Comparison of ENCODE assay signal across 1 cellular context in the genomic region with DNA sequence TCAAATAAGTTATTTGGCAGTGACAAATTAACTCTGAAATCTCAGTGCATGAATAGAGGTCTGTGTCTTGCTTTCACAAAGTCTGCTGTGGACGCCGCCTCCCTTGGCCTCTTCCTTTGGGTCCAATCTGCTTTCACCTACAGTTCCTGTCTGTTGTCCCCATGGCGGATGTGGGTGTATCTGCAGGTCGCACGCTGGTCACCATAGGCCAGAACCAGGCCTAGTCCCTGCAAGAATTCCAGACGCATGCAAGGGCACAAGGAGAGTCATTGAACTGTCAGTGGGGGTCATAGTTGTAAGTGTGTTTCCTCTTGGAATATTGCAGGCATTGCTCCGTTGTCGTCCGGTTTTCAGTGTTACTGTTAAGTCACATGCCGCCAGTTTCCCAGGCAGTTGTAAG.
TF ChIP-seq lines count a peak whose summit lies in the region.

No MANE protein-coding gene starts in this region.

TF ChIP-seq in HepG2, 621 proteins besides CTCF, POLR2A, EP300 and RAD21 (continued from another document):
- TF ChIP-seq CBX1 (IDR thresholded peaks at IDR 0.05; ENCODE audit: low read depth) (peak; percentile 36), ZNF33B (CRISPR knock-in tag; IDR thresholded peaks at IDR 0.05) (no peak), KLF6 (CRISPR knock-in tag; IDR thresholded peaks at IDR 0.05) (no peak), TEAD3 (CRISPR knock-in tag; optimal IDR thresholded peaks at IDR 0.05; ENCODE audit: borderline replicate concordance) (peak; percentile 87), KDM1A (CRISPR knock-in tag; IDR thresholded peaks at IDR 0.05) (no peak), ATF7 (IDR thresholded peaks at IDR 0.05) (no peak), ATF7 (CRISPR knock-in tag; IDR thresholded peaks at IDR 0.05) (no peak), FIP1L1 (IDR thresholded peaks at IDR 0.05; ENCODE audit: borderline replicate concordance, insufficient read depth, low read depth, low read length) (no peak), ZFYVE20 (CRISPR knock-in tag; IDR thresholded peaks at IDR 0.05; ENCODE audit: borderline replicate concordance, low read depth) (no peak), ZNF44 (CRISPR knock-in tag; IDR thresholded peaks at IDR 0.05) (no peak), ZNF256 (CRISPR knock-in tag; conservative IDR thresholded peaks at IDR 0.05) (no peak), GATAD2A (CRISPR knock-in tag; IDR thresholded peaks at IDR 0.05) (peak; percentile 81), ZNF629 (CRISPR knock-in tag; conservative IDR thresholded peaks at IDR 0.05) (no peak), ZBTB3 (CRISPR knock-in tag; IDR thresholded peaks at IDR 0.05; ENCODE audit: borderline replicate concordance, low read depth) (peak; percentile 53; the same call in 1 of the 2 replicates), REPIN1 (CRISPR knock-in tag; IDR thresholded peaks at IDR 0.05; ENCODE audit: borderline replicate concordance, low read depth) (no peak), BORCS8-MEF2B (CRISPR knock-in tag; IDR thresholded peaks at IDR 0.05) (no peak), ZNF562 (CRISPR knock-in tag; IDR thresholded peaks at IDR 0.05; ENCODE audit: borderline replicate concordance) (no peak), HOXD1 (CRISPR knock-in tag; IDR thresholded peaks at IDR 0.05) (no peak), ZNF879 (CRISPR knock-in tag; IDR thresholded peaks at IDR 0.05) (no peak), TAF1 (CRISPR knock-in tag; IDR thresholded peaks at IDR 0.05) (peak; percentile 21; the same call in 1 of the 2 replicates), ELF4 (CRISPR knock-in tag; IDR thresholded peaks at IDR 0.05; ENCODE audit: borderline replicate concordance) (no peak), RXRA (CRISPR knock-in tag; IDR thresholded peaks at IDR 0.05) (peak; percentile 90), MED8 (CRISPR knock-in tag; IDR thresholded peaks at IDR 0.05; ENCODE audit: insufficient replicate concordance) (no peak), ZNF614 (CRISPR knock-in tag; IDR thresholded peaks at IDR 0.05; ENCODE audit: borderline replicate concordance) (no peak), ZNF720 (CRISPR knock-in tag; IDR thresholded peaks at IDR 0.05) (no peak), FOXK1 (CRISPR knock-in tag; IDR thresholded peaks at IDR 0.05; ENCODE audit: borderline replicate concordance, low read depth) (peak; percentile 37; the same call in 1 of the 2 replicates), ZNF83 (CRISPR knock-in tag; IDR thresholded peaks at IDR 0.05; ENCODE audit: borderline replicate concordance) (no peak), ZNF33A (CRISPR knock-in tag; IDR thresholded peaks at IDR 0.05; ENCODE audit: borderline replicate concordance) (no peak), HOXA3 (CRISPR knock-in tag; IDR thresholded peaks at IDR 0.05) (peak; percentile 83), ZNF558 (CRISPR knock-in tag; IDR thresholded peaks at IDR 0.05; ENCODE audit: borderline replicate concordance) (no peak), PCBP2 (optimal IDR thresholded peaks at IDR 0.05; ENCODE audit: low read depth, low read length, poor library complexity, severe bottlenecking) (no peak), CBFB (CRISPR knock-in tag; IDR thresholded peaks at IDR 0.05) (no peak), KAT2B (IDR thresholded peaks at IDR 0.05; ENCODE audit: borderline replicate concordance, low read depth, low read length) (no peak), SATB2 (CRISPR knock-in tag; IDR thresholded peaks at IDR 0.05) (no peak)
- TF ChIP-seq, protein P1, sequence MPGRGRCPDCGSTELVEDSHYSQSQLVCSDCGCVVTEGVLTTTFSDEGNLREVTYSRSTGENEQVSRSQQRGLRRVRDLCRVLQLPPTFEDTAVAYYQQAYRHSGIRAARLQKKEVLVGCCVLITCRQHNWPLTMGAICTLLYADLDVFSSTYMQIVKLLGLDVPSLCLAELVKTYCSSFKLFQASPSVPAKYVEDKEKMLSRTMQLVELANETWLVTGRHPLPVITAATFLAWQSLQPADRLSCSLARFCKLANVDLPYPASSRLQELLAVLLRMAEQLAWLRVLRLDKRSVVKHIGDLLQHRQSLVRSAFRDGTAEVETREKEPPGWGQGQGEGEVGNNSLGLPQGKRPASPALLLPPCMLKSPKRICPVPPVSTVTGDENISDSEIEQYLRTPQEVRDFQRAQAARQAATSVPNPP (CRISPR knock-in tag; IDR thresholded peaks at IDR 0.05), result no peak
- TF ChIP-seq, protein P2, sequence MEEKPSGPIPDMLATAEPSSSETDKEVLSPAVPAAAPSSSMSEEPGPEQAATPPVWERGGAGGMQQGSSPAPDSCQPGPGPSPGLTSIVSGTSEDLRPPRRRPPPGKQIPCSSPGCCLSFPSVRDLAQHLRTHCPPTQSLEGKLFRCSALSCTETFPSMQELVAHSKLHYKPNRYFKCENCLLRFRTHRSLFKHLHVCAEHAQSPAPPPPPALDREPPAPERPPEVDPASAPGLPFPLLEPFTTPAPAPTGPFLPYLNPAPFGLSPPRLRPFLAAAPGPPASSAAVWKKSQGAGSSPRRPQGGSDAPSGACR (CRISPR knock-in tag; IDR thresholded peaks at IDR 0.05), result no peak
- TF ChIP-seq, protein P3, sequence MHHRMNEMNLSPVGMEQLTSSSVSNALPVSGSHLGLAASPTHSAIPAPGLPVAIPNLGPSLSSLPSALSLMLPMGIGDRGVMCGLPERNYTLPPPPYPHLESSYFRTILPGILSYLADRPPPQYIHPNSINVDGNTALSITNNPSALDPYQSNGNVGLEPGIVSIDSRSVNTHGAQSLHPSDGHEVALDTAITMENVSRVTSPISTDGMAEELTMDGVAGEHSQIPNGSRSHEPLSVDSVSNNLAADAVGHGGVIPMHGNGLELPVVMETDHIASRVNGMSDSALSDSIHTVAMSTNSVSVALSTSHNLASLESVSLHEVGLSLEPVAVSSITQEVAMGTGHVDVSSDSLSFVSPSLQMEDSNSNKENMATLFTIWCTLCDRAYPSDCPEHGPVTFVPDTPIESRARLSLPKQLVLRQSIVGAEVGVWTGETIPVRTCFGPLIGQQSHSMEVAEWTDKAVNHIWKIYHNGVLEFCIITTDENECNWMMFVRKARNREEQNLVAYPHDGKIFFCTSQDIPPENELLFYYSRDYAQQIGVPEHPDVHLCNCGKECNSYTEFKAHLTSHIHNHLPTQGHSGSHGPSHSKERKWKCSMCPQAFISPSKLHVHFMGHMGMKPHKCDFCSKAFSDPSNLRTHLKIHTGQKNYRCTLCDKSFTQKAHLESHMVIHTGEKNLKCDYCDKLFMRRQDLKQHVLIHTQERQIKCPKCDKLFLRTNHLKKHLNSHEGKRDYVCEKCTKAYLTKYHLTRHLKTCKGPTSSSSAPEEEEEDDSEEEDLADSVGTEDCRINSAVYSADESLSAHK (CRISPR knock-in tag; IDR thresholded peaks at IDR 0.05; ENCODE audit: borderline replicate concordance), result no peak
- TF ChIP-seq, protein P4, sequence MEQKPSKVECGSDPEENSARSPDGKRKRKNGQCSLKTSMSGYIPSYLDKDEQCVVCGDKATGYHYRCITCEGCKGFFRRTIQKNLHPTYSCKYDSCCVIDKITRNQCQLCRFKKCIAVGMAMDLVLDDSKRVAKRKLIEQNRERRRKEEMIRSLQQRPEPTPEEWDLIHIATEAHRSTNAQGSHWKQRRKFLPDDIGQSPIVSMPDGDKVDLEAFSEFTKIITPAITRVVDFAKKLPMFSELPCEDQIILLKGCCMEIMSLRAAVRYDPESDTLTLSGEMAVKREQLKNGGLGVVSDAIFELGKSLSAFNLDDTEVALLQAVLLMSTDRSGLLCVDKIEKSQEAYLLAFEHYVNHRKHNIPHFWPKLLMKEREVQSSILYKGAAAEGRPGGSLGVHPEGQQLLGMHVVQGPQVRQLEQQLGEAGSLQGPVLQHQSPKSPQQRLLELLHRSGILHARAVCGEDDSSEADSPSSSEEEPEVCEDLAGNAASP (CRISPR knock-in tag; IDR thresholded peaks at IDR 0.05; ENCODE audit: borderline replicate concordance), result no peak; the same call in 1 of the 2 replicates
- TF ChIP-seq, protein P5, sequence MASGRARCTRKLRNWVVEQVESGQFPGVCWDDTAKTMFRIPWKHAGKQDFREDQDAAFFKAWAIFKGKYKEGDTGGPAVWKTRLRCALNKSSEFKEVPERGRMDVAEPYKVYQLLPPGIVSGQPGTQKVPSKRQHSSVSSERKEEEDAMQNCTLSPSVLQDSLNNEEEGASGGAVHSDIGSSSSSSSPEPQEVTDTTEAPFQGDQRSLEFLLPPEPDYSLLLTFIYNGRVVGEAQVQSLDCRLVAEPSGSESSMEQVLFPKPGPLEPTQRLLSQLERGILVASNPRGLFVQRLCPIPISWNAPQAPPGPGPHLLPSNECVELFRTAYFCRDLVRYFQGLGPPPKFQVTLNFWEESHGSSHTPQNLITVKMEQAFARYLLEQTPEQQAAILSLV (CRISPR knock-in tag; IDR thresholded peaks at IDR 0.05; ENCODE audit: borderline replicate concordance), result no peak
- TF ChIP-seq, protein P6, sequence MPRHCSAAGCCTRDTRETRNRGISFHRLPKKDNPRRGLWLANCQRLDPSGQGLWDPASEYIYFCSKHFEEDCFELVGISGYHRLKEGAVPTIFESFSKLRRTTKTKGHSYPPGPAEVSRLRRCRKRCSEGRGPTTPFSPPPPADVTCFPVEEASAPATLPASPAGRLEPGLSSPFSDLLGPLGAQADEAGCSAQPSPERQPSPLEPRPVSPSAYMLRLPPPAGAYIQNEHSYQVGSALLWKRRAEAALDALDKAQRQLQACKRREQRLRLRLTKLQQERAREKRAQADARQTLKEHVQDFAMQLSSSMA (CRISPR knock-in tag; IDR thresholded peaks at IDR 0.05), result no peak
- TF ChIP-seq, protein P7, sequence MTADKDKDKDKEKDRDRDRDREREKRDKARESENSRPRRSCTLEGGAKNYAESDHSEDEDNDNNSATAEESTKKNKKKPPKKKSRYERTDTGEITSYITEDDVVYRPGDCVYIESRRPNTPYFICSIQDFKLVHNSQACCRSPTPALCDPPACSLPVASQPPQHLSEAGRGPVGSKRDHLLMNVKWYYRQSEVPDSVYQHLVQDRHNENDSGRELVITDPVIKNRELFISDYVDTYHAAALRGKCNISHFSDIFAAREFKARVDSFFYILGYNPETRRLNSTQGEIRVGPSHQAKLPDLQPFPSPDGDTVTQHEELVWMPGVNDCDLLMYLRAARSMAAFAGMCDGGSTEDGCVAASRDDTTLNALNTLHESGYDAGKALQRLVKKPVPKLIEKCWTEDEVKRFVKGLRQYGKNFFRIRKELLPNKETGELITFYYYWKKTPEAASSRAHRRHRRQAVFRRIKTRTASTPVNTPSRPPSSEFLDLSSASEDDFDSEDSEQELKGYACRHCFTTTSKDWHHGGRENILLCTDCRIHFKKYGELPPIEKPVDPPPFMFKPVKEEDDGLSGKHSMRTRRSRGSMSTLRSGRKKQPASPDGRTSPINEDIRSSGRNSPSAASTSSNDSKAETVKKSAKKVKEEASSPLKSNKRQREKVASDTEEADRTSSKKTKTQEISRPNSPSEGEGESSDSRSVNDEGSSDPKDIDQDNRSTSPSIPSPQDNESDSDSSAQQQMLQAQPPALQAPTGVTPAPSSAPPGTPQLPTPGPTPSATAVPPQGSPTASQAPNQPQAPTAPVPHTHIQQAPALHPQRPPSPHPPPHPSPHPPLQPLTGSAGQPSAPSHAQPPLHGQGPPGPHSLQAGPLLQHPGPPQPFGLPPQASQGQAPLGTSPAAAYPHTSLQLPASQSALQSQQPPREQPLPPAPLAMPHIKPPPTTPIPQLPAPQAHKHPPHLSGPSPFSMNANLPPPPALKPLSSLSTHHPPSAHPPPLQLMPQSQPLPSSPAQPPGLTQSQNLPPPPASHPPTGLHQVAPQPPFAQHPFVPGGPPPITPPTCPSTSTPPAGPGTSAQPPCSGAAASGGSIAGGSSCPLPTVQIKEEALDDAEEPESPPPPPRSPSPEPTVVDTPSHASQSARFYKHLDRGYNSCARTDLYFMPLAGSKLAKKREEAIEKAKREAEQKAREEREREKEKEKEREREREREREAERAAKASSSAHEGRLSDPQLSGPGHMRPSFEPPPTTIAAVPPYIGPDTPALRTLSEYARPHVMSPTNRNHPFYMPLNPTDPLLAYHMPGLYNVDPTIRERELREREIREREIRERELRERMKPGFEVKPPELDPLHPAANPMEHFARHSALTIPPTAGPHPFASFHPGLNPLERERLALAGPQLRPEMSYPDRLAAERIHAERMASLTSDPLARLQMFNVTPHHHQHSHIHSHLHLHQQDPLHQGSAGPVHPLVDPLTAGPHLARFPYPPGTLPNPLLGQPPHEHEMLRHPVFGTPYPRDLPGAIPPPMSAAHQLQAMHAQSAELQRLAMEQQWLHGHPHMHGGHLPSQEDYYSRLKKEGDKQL (CRISPR knock-in tag; IDR thresholded peaks at IDR 0.05; ENCODE audit: low read depth), result no peak
- TF ChIP-seq, protein P8, sequence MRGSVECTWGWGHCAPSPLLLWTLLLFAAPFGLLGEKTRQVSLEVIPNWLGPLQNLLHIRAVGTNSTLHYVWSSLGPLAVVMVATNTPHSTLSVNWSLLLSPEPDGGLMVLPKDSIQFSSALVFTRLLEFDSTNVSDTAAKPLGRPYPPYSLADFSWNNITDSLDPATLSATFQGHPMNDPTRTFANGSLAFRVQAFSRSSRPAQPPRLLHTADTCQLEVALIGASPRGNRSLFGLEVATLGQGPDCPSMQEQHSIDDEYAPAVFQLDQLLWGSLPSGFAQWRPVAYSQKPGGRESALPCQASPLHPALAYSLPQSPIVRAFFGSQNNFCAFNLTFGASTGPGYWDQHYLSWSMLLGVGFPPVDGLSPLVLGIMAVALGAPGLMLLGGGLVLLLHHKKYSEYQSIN (CRISPR knock-in tag; IDR thresholded peaks at IDR 0.05; ENCODE audit: borderline replicate concordance), result no peak
